Comparison of ENCODE assay signal across 24 cellular contexts in genomic region chr3:99870712-99871111, GRCh38. TPM values are rescaled to one million over a fixed set of nuclear protein-coding genes. Genes with fewer than 3 reads are reported as not detected.
A peak's percentile ranks its signal among the peaks of the same experiment; 100 is the strongest.
DNase-seq lines count a peak whose midpoint lies in the region; ATAC-seq, FAIRE-seq and TF ChIP-seq lines count a peak whose summit lies in the region.
"Had no signal": no experiment of that assay in that cellular context is flagged by ENCODE, and none has a peak within 500 bp of the region (broad histone marks: within the 10 kb centered on the region; RNA-seq: fewer than 3 reads in every experiment).

No MANE protein-coding gene starts in this region.

- no peaks in the 10 kb centered on the region for H4K20me1 ChIP-seq in K562 (replicated peaks; ENCODE audit: control insufficient read depth, insufficient read depth, low read length)

- H3K9me1 ChIP-seq in K562 (ENCODE audit: control insufficient read depth, insufficient read depth, low read length) = no peaks in the 10 kb centered on the region

- no peak overlapping the region for H3K4me3 Mint-ChIP-seq in activated naive CD4-positive, alpha-beta T cell treated with anti-CD3 and anti-CD28 coated beads, Interleukin-2, amount 10 ng/mL, durations not matched to agents 7 days and 5 days
- H3K4me3 Mint-ChIP-seq: stimulated activated naive CD8-positive, alpha-beta T cell treated with anti-CD3 and anti-CD28 coated beads, Interleukin-15, amount 100 ng/mL, for 72 hours; T-helper 2 cell treated with Interferon-gamma antibody and Interleukin-4, amounts not matched to agents 5 μg/mL and 100 μg/mL, for 36 hours; WTC11 had no signal

- peaks cover 40% of the 10 kb centered on the region for H3K4me1 Mint-ChIP-seq in activated naive CD4-positive, alpha-beta T cell treated with anti-CD3 and anti-CD28 coated beads, Interleukin-2, amount 10 ng/mL, durations not matched to agents 7 days and 5 days

- ATAC-seq in K562 = no peak
- ATAC-seq: stimulated activated naive CD8-positive, alpha-beta T cell treated with anti-CD3 and anti-CD28 coated beads, Interleukin-15, amount 100 ng/mL, for 72 hours; WTC11 had no signal

- CTCF ChIA-PET in K562 (lab: Yijun Ruan, JAX; ENCODE audit: low intra/inter-chr PET ratio) = no interaction called here
- CTCF ChIA-PET in activated naive CD4-positive, alpha-beta T cell treated with anti-CD3 and anti-CD28 coated beads, Interleukin-2, amount 10 ng/mL, durations not matched to agents 7 days and 5 days (lab: Charles Lee) = interaction anchor here (1.2 to 1.5 kb wide), 2 partner anchors 26 to 39 kb away, joined by 3 to 4 read pairs; no protein-coding TSS in a partner anchor

- no TSS peak for BruUV-seq in K562 (replicated peaks; lab: Mats Ljungman, UMichigan)

- H3K27me3 ChIP-seq in K562 (ENCODE audit: control insufficient read depth in 2 of 2, insufficient read depth in 2 of 2, low read length in 2 of 2) (no peaks in the 10 kb centered on the region), muscle layer of colon (ENCODE audit: control insufficient read depth in 1 of 2, insufficient read depth in 2 of 2, low read length in 2 of 2) (no peaks in the 10 kb centered on the region), stomach smooth muscle (ENCODE audit: control insufficient read depth in 1 of 2, insufficient read depth in 2 of 2, low read length in 2 of 2) (no peaks in the 10 kb centered on the region)

- H3K4me1 ChIP-seq in K562 (replicated peaks in 1 of 2; ENCODE audit: control insufficient read depth in 2 of 2, insufficient read depth in 2 of 2, low read length in 2 of 2) = peaks cover 4 to 27% of the 10 kb centered on the region in 2 experiments; a peak in 4 of 5 replicates
- peaks cover 77% of the 10 kb centered on the region for H3K4me1 ChIP-seq in muscle layer of colon (ENCODE audit: insufficient read depth, low read length)
- H3K4me1 ChIP-seq in stomach smooth muscle (ENCODE audit: control insufficient read depth, insufficient read depth, low read length) = peaks cover 58% of the 10 kb centered on the region

- peaks cover 58% of the 10 kb centered on the region for H3K79me2 ChIP-seq in K562 (ENCODE audit: control insufficient read depth, insufficient read depth, low read length)

- H3K9me3 ChIP-seq in K562 (replicated peaks; ENCODE audit: control insufficient read depth, insufficient read depth, low read depth, low read length) (no peaks in the 10 kb centered on the region), muscle layer of colon (ENCODE audit: low read length) (no peaks in the 10 kb centered on the region), stomach smooth muscle (ENCODE audit: control insufficient read depth in 2 of 2, low read length in 2 of 2) (no peaks in the 10 kb centered on the region)
- H3K9me3 ChIP-seq: BLaER1, SK-N-SH had no signal

- H3K9ac ChIP-seq in K562 (ENCODE audit: insufficient read depth in 1 of 2, low read depth in 2 of 2, low read length in 2 of 2) = no peak overlapping the region
- no peak overlapping the region for H3K9ac ChIP-seq in muscle layer of colon (ENCODE audit: low read length)
- peak overlapping the region in 1 of 2 donors; percentile 0 for H3K9ac ChIP-seq in stomach smooth muscle (ENCODE audit: low read length in 2 of 2)
- H3K9ac ChIP-seq: BLaER1, SK-N-SH had no signal

- POLR2A ChIA-PET in K562 (lab: Yijun Ruan, JAX) = interaction anchor here (0.6 to 0.8 kb wide), 2 partner anchors 9 to 503 kb away, joined by 3 read pairs; no protein-coding TSS in a partner anchor

- TF ChIP-seq POLR2A in H54 (IDR thresholded peaks at IDR 0.05; ENCODE audit: low read depth, low read length) = no peak
- TF ChIP-seq POLR2A in K562 (conservative IDR thresholded peaks at IDR 0.05) = no peak

- H3K9me3 Mint-ChIP-seq in activated naive CD4-positive, alpha-beta T cell treated with anti-CD3 and anti-CD28 coated beads, Interleukin-2, amount 10 ng/mL, durations not matched to agents 7 days and 5 days = no peaks in the 10 kb centered on the region
- H3K9me3 Mint-ChIP-seq: naive B cell; stimulated activated naive CD8-positive, alpha-beta T cell treated with anti-CD3 and anti-CD28 coated beads, Interleukin-15, amount 100 ng/mL, for 72 hours; T-helper 2 cell treated with Interferon-gamma antibody and Interleukin-4, amounts not matched to agents 5 μg/mL and 100 μg/mL, for 36 hours; WTC11 had no signal

- no peak for TF ChIP-seq RAD21 in K562 (CRISPR knock-in tag; conservative IDR thresholded peaks at IDR 0.05 in 1 of 2, IDR thresholded peaks at IDR 0.05 in 1 of 2)

- no peak for TF ChIP-seq CTCF in K562 (IDR thresholded peaks at IDR 0.05 in 2 of 3, conservative IDR thresholded peaks at IDR 0.05 in 1 of 3; ENCODE audit: insufficient read depth in 2 of 3, low read depth in 1 of 3, low read length in 3 of 3)

- DNase-seq in H54 (ENCODE audit: insufficient read length, low spot score) (no peak), K562 (ENCODE audit: extremely low read depth in 1 of 4, low spot score in 3 of 4) (no peak), NCI-H128 (lab: John Stamatoyannopoulos, UW; ENCODE audit: unreplicated experiment) (no peak), mesenteric fat pad (ENCODE audit: low spot score) (no peak), foreskin melanocyte (no peak)
- no peak for DNase-seq in activated naive CD4-positive, alpha-beta T cell treated with anti-CD3 and anti-CD28 coated beads, Interleukin-2, amount 10 ng/mL, durations not matched to agents 7 days and 5 days
- DNase-seq: activated CD4-positive, alpha-beta T cell treated with anti-CD3 and anti-CD28 coated beads, Interleukin-2, amount 50 U/mL, for 4 hours; activated gamma-delta T cell treated with Interleukin-2 at 50 U/mL for 16 hours; Calu3; caudate nucleus; effector CD4-positive, alpha-beta T cell; naive B cell; NCI-H1105; NCI-H2107; NCI-H510A; SK-N-SH; stimulated activated CD4-positive, alpha-beta T cell treated with anti-CD3 and anti-CD28 coated beads, Interleukin-2, amount 100 ng/mL, for 48 hours; stimulated activated naive CD8-positive, alpha-beta T cell treated with anti-CD3 and anti-CD28 coated beads, Interleukin-15, amount 100 ng/mL, for 72 hours had no signal

- TF ChIP-seq EP300 in K562 (IDR thresholded peaks at IDR 0.05; ENCODE audit: low read length) = no peak

- H3K4me2 ChIP-seq in K562 (ENCODE audit: insufficient read depth, low read length) = no peak overlapping the region
- H3K4me2 ChIP-seq: BLaER1 had no signal

- intact Hi-C loops in K562 (cut with micrococcal nuclease) = no loop called here

- H3K27ac ChIP-seq in K562 (ENCODE audit: extremely low read depth, low read depth, low read length) (no peak overlapping the region), muscle layer of colon (ENCODE audit: low read depth, low read length) (peak overlapping the region; percentile 40), stomach smooth muscle (ENCODE audit: low read length) (peak overlapping the region; percentile 46)
- H3K27ac ChIP-seq: BLaER1, RWPE1 had no signal

- H3K27me3 Mint-ChIP-seq in activated naive CD4-positive, alpha-beta T cell treated with anti-CD3 and anti-CD28 coated beads, Interleukin-2, amount 10 ng/mL, durations not matched to agents 7 days and 5 days = peaks cover 4% of the 10 kb centered on the region
- H3K27me3 Mint-ChIP-seq: naive B cell; stimulated activated naive CD8-positive, alpha-beta T cell treated with anti-CD3 and anti-CD28 coated beads, Interleukin-15, amount 100 ng/mL, for 72 hours had no signal

- no peak overlapping the region for H3K27ac Mint-ChIP-seq in activated naive CD4-positive, alpha-beta T cell treated with anti-CD3 and anti-CD28 coated beads, Interleukin-2, amount 10 ng/mL, durations not matched to agents 7 days and 5 days
- H3K27ac Mint-ChIP-seq: WTC11 had no signal

- H3K4me3 ChIP-seq in K562 = no peak overlapping the region
- H3K4me3 ChIP-seq in muscle layer of colon (ENCODE audit: low read depth in 1 of 2, low read length in 2 of 2) = peak overlapping the region in 1 of 2 donors; percentile 24
- H3K4me3 ChIP-seq in stomach smooth muscle (ENCODE audit: low read length in 2 of 2) = peak overlapping the region; percentile 91 to 100
- H3K4me3 ChIP-seq: BLaER1 had no signal

- WGBS in K562 (ENCODE audit: insufficient coverage, low coverage, missing lambda C conversion rate) = 41% methylated on average over 2 of the region's 2 CpGs

- no peaks in the 10 kb centered on the region for H3K36me3 Mint-ChIP-seq in activated naive CD4-positive, alpha-beta T cell treated with anti-CD3 and anti-CD28 coated beads, Interleukin-2, amount 10 ng/mL, durations not matched to agents 7 days and 5 days
- H3K36me3 Mint-ChIP-seq: naive B cell, WTC11 had no signal

- no peak overlapping the region for H2AFZ ChIP-seq in K562 (ENCODE audit: low read depth, low read length)

- H3K36me3 ChIP-seq in K562 (ENCODE audit: control insufficient read depth, insufficient read depth, low read length) = no peaks in the 10 kb centered on the region; the same call in 2 of the 3 replicates
- peaks cover 10% of the 10 kb centered on the region for H3K36me3 ChIP-seq in muscle layer of colon (ENCODE audit: insufficient read depth, low read length)
- H3K36me3 ChIP-seq in stomach smooth muscle (ENCODE audit: control insufficient read depth in 2 of 2, insufficient read depth in 2 of 2, low read length in 2 of 2) = peaks cover 0 to 16% of the 10 kb centered on the region in 2 donors

- in situ Hi-C loops in K562 (cut with MboI) = no loop called here

- peak; percentile 33 for FAIRE-seq in H54 (lab: Jason Lieb, UNC)
- no peak for FAIRE-seq in K562 (lab: Jason Lieb, UNC)

TF ChIP-seq in K562, 482 proteins besides CTCF, POLR2A, EP300 and RAD21 (continues in another document):
- peak; percentile 29; the same call in 1 of the 2 replicates for TF ChIP-seq TAL1 (IDR thresholded peaks at IDR 0.05)
- TF ChIP-seq TCF3 (CRISPR knock-in tag; IDR thresholded peaks at IDR 0.05) = peak; percentile 52
- peak; percentile 60 for TF ChIP-seq CBFA2T3 (IDR thresholded peaks at IDR 0.05)

RNA-seq across cellular contexts. Expression of gene CMSS1, which starts 53.0 kb away (rescaled TPM):
- 6.1 and 22.5 TPM in 2 replicates for total RNA-seq in K562 (2011; cell fraction: chromatin; rRNA removed; ENCODE audit: low replicate concordance)
- total RNA-seq in K562 (2011; cell fraction: nucleolus; rRNA removed) = 5.5 and 6.3 TPM in 2 replicates
- 17.7 and 42.3 TPM in 2 replicates for total RNA-seq in K562 (2011; cell fraction: nucleoplasm; rRNA removed)
- total RNA-seq in K562 (2014; rRNA removed) = 39.6 and 46.9 TPM in 2 replicates
- total RNA-seq in K562 (2014; rRNA removed; fragmentation: Illumina TruSeq; extraction: Trizol) = 85.3 and 86.3 TPM in 2 replicates
- 55.2 and 62.4 TPM in 2 replicates for total RNA-seq in K562 (2015; rRNA removed; fragmentation: Illumina TruSeq; extraction: Trizol)
- 75.7 and 78.7 TPM in 2 replicates for total RNA-seq in K562 (2021)
- polyA plus RNA-seq in K562 (2011; rRNA removed) = 40.2 and 56.1 TPM in 2 replicates
- 9.6 and 11.7 TPM in 2 replicates for polyA plus RNA-seq in K562 (2011; cell fraction: cytosol; rRNA removed)
- 9.8 and 11.2 TPM in 2 replicates for polyA plus RNA-seq in K562 (2011; cell fraction: nucleus; rRNA removed)
- 52.3 and 62.0 TPM in 2 replicates for polyA plus RNA-seq in K562 (2012)
- 58.4 and 72.3 TPM in 2 replicates for polyA plus RNA-seq in K562 (2014; fragmentation: Illumina TruSeq; extraction: Trizol)
- polyA plus RNA-seq in K562 (2014; fragmentation: Nextera tagmentation; extraction: Ambion mirVana) = 100 to 1,000 TPM in 1 of 2 experiments, 10 to 100 TPM in 1; 73.0 to 109 TPM
- polyA plus RNA-seq in K562 (2014; rRNA removed) = 50.6 and 63.8 TPM in 2 replicates
- polyA minus RNA-seq in K562 (2011; rRNA and poly(A)+ RNA removed) = 21.4 and 25.6 TPM in 2 replicates
- 23.0 and 36.2 TPM in 2 replicates for polyA minus RNA-seq in K562 (2011; cell fraction: cytosol; rRNA and poly(A)+ RNA removed)
- 11.2 and 12.4 TPM in 2 replicates for polyA minus RNA-seq in K562 (2011; cell fraction: nucleus; rRNA and poly(A)+ RNA removed)
- total RNA-seq in mesenteric fat pad = 51.5 TPM
